9 cellular contexts compared by ENCODE assay signal in genomic region chr12:124920353-124920935, GRCh38. TPM values are rescaled to one million over a fixed set of nuclear protein-coding genes. Genes with fewer than 3 reads are reported as not detected.
DNase-seq lines count a peak whose midpoint lies in the region; ATAC-seq, FAIRE-seq and TF ChIP-seq lines count a peak whose summit lies in the region.
"Had no signal": no experiment of that assay in that cellular context is flagged by ENCODE, and none has a peak within 500 bp of the region (broad histone marks: within the 10 kb centered on the region; RNA-seq: fewer than 3 reads in every experiment).

No MANE protein-coding gene starts in this region.

- H3K27me3 Mint-ChIP-seq in activated CD4-positive, alpha-beta memory T cell treated with anti-CD3 and anti-CD28 coated beads, Interleukin-2, amount 10 ng/mL, durations not matched to agents 7 days and 5 days: no peaks in the 10 kb centered on the region

- H4K20me1 ChIP-seq in keratinocyte (ENCODE audit: control insufficient read depth, extremely low read depth, insufficient read depth, low read length): no peaks in the 10 kb centered on the region

- H3K79me2 ChIP-seq in keratinocyte (ENCODE audit: control insufficient read depth, insufficient read depth, low read length): peaks cover 6% of the 10 kb centered on the region

- no peaks in the 10 kb centered on the region for H3K9me3 Mint-ChIP-seq in activated CD4-positive, alpha-beta memory T cell treated with anti-CD3 and anti-CD28 coated beads, Interleukin-2, amount 10 ng/mL, durations not matched to agents 7 days and 5 days

- H3K36me3 ChIP-seq in HUES48 (ENCODE audit: control insufficient read depth, insufficient read depth, low read length) (no peaks in the 10 kb centered on the region), keratinocyte (ENCODE audit: control insufficient read depth in 2 of 2, extremely low read depth in 1 of 2, insufficient read depth in 2 of 2, low read length in 2 of 2) (no peaks in the 10 kb centered on the region), stomach (no peaks in the 10 kb centered on the region)

- H3K27me3 ChIP-seq in HUES48 (ENCODE audit: control insufficient read depth, insufficient read depth, low read length): no peaks in the 10 kb centered on the region
- H3K27me3 ChIP-seq in keratinocyte (ENCODE audit: control insufficient read depth, extremely low read depth, insufficient read depth, low read length): no peaks in the 10 kb centered on the region
- no peaks in the 10 kb centered on the region for H3K27me3 ChIP-seq in stomach

- intact Hi-C loops in stomach (cut with DNase I; ENCODE audit: low total_unique reads): no loop called here
- intact Hi-C loops in head of caudate nucleus (cut with DNase I): no loop called here

- no peak overlapping the region for H2AFZ ChIP-seq in keratinocyte (ENCODE audit: control insufficient read depth, low read length)

- dilution Hi-C loops in keratinocyte (cut with MboI; ENCODE audit: extremely low pct_ligation_motif_present, low sequenced_read_pairs): no loop called here

- H3K36me3 Mint-ChIP-seq in activated CD4-positive, alpha-beta memory T cell treated with anti-CD3 and anti-CD28 coated beads, Interleukin-2, amount 10 ng/mL, durations not matched to agents 7 days and 5 days (ENCODE audit: low read depth): peaks cover 3% of the 10 kb centered on the region

- TF ChIP-seq CTCF in keratinocyte (optimal IDR thresholded peaks at IDR 0.05 in 1 of 3, IDR thresholded peaks at IDR 0.05 in 1 of 3, conservative IDR thresholded peaks at IDR 0.05 in 1 of 3; ENCODE audit: extremely low read depth in 1 of 3, insufficient read depth in 2 of 3, low read length in 3 of 3): no peak
- TF ChIP-seq CTCF in stomach (IDR thresholded peaks at IDR 0.05): no peak

- peak overlapping the region; percentile 99 for H3K27ac Mint-ChIP-seq in activated CD4-positive, alpha-beta memory T cell treated with anti-CD3 and anti-CD28 coated beads, Interleukin-2, amount 10 ng/mL, durations not matched to agents 7 days and 5 days

- H3K4me3 ChIP-seq in HUES48 (ENCODE audit: low read depth, low read length) (peak overlapping the region; percentile 51), keratinocyte (ENCODE audit: control insufficient read depth in 2 of 3, extremely low read depth in 1 of 3, insufficient read depth in 2 of 3, low read depth in 1 of 3, low read length in 3 of 3) (no peak overlapping the region), stomach (no peak overlapping the region)

- H3K9me3 ChIP-seq in HUES48 (ENCODE audit: control insufficient read depth, insufficient read depth, low read length) (no peaks in the 10 kb centered on the region), keratinocyte (ENCODE audit: control insufficient read depth, low read depth, low read length) (no peaks in the 10 kb centered on the region), stomach (no peaks in the 10 kb centered on the region)

- H3K27ac ChIP-seq in HUES48 (ENCODE audit: low read depth, low read length) (peak overlapping the region; percentile 90), keratinocyte (ENCODE audit: control insufficient read depth, insufficient read depth, low read length) (peak overlapping the region; percentile 100), stomach (peak overlapping the region; percentile 9 to 100 (median 100))

- H3K4me2 ChIP-seq in keratinocyte (ENCODE audit: control insufficient read depth, extremely low read depth, insufficient read depth, low read depth, low read length): peak overlapping the region; percentile 78

- POLR2A ChIA-PET in activated CD4-positive, alpha-beta memory T cell treated with anti-CD3 and anti-CD28 coated beads, Interleukin-2, amount 10 ng/mL, durations not matched to agents 7 days and 5 days (lab: Charles Lee): interaction anchor here (1.2 to 11.2 kb wide), 8 partner anchors 5 to 1307 kb away, joined by 3 to 462 read pairs (median 16); partner anchors contain the start of gene BRI3BP

- H3K9me1 ChIP-seq in keratinocyte (ENCODE audit: control insufficient read depth, extremely low read depth, insufficient read depth, low read length): no peaks in the 10 kb centered on the region

- TF ChIP-seq POLR2A in stomach (IDR thresholded peaks at IDR 0.05): no peak

- DNase-seq in activated CD4-positive, alpha-beta memory T cell treated with anti-CD3 and anti-CD28 coated beads, Interleukin-2, amount 10 ng/mL, durations not matched to agents 7 days and 5 days: no peak
- DNase-seq in keratinocyte (ENCODE audit: low read depth, low spot score) (no peak), stomach (no peak), D341Med (ENCODE audit: low spot score) (no peak), head of caudate nucleus (no peak), NOMO-1 (lab: John Stamatoyannopoulos, UW; ENCODE audit: unreplicated experiment in 2 of 2) (no peak)

- CTCF ChIA-PET in activated CD4-positive, alpha-beta memory T cell treated with anti-CD3 and anti-CD28 coated beads, Interleukin-2, amount 10 ng/mL, durations not matched to agents 7 days and 5 days (lab: Charles Lee): interaction anchor here (2.6 to 12.2 kb wide), 3 partner anchors 10 to 18 kb away, joined by 10 to 286 read pairs (median 64); no protein-coding TSS in a partner anchor

- no peak for FAIRE-seq in keratinocyte (lab: Jason Lieb, UNC)
- FAIRE-seq: endometrium had no signal

- no peak for TF ChIP-seq EP300 in stomach (IDR thresholded peaks at IDR 0.05)

- WGBS in stomach, 5 donors: 80 to 92% (median 86%) methylated on average over 4 of the region's 4 CpGs

- peaks cover 68% of the 10 kb centered on the region for H3K4me1 Mint-ChIP-seq in activated CD4-positive, alpha-beta memory T cell treated with anti-CD3 and anti-CD28 coated beads, Interleukin-2, amount 10 ng/mL, durations not matched to agents 7 days and 5 days

- H3K4me3 Mint-ChIP-seq in activated CD4-positive, alpha-beta memory T cell treated with anti-CD3 and anti-CD28 coated beads, Interleukin-2, amount 10 ng/mL, durations not matched to agents 7 days and 5 days: peak overlapping the region; percentile 100

- H3K4me1 ChIP-seq in HUES48 (ENCODE audit: control insufficient read depth, insufficient read depth, low read length) (peaks cover 60% of the 10 kb centered on the region), keratinocyte (ENCODE audit: control insufficient read depth, extremely low read depth, insufficient read depth, low read length) (peaks cover 66% of the 10 kb centered on the region), stomach (peaks cover 38 to 80% (median 55%) of the 10 kb centered on the region in 4 donors)

- ATAC-seq in GM18511 (IDR thresholded peaks at IDR 0.05; ENCODE audit: unreplicated experiment): no peak

- H3K9ac ChIP-seq in HUES48 (ENCODE audit: low read depth, low read length) (peak overlapping the region; percentile 16), keratinocyte (ENCODE audit: control insufficient read depth, extremely low read depth, insufficient read depth, low read length) (peak overlapping the region; percentile 100)

RNA-seq across cellular contexts. Expression of gene UBC, which starts 6.0 kb away (rescaled TPM):
- 1,000 to 10,000 TPM; 1,545 to 1,580 TPM for total RNA-seq in activated CD4-positive, alpha-beta memory T cell treated with anti-CD3 and anti-CD28 coated beads, Interleukin-2, amount 10 ng/mL, durations not matched to agents 7 days and 5 days
- polyA plus RNA-seq in keratinocyte (2,363 to 3,215 TPM (median 2,781 TPM) in 3 replicates), stomach (1,000 to 10,000 TPM in 1 of 3 donors, 100 to 1,000 TPM in 2; 875 to 1,080 (median 957) TPM)
- polyA plus RNA-seq in keratinocyte (2011; ENCODE audit: low read depth): 909 TPM
- 2,585 and 2,764 TPM in 2 replicates for polyA plus RNA-seq in keratinocyte (2011; cell fraction: cytosol; rRNA removed)
- polyA plus RNA-seq in keratinocyte (2011; cell fraction: nucleus; rRNA removed): 2,878 and 3,470 TPM in 2 replicates
- 1,598 and 2,691 TPM in 2 replicates for polyA plus RNA-seq in keratinocyte (2012; ENCODE audit: low replicate concordance)
- 1,499 to 2,738 TPM (median 1,537 TPM) in 3 replicates for polyA minus RNA-seq in keratinocyte
- polyA minus RNA-seq in keratinocyte (2011; cell fraction: cytosol; rRNA and poly(A)+ RNA removed): 715 TPM
- polyA minus RNA-seq in keratinocyte (2011; cell fraction: nucleus; rRNA and poly(A)+ RNA removed): 471 and 865 TPM in 2 replicates
- 1,000 to 10,000 TPM in 3 of 5 donors, 100 to 1,000 TPM in 2; 409 to 1,431 (median 1,065) TPM for total RNA-seq in stomach

RNA-seq across cellular contexts. Expression of gene SCARB1, which starts 56.8 kb away (rescaled TPM):
- 1 to 10 TPM; 4.3 to 5.8 TPM for total RNA-seq in activated CD4-positive, alpha-beta memory T cell treated with anti-CD3 and anti-CD28 coated beads, Interleukin-2, amount 10 ng/mL, durations not matched to agents 7 days and 5 days
- polyA plus RNA-seq in keratinocyte: 40.9 to 80.6 TPM (median 41.4 TPM) in 3 replicates
- polyA plus RNA-seq in keratinocyte (2011; ENCODE audit: low read depth): 5.5 TPM
- 47.5 and 76.4 TPM in 2 replicates for polyA plus RNA-seq in keratinocyte (2011; cell fraction: cytosol; rRNA removed)
- 160 and 185 TPM in 2 replicates for polyA plus RNA-seq in keratinocyte (2011; cell fraction: nucleus; rRNA removed)
- polyA plus RNA-seq in keratinocyte (2012; ENCODE audit: low replicate concordance): 27.4 and 72.2 TPM in 2 replicates
- 74.8 to 159 TPM (median 78.2 TPM) in 3 replicates for polyA minus RNA-seq in keratinocyte
- polyA minus RNA-seq in keratinocyte (2011; cell fraction: cytosol; rRNA and poly(A)+ RNA removed): 76.9 TPM
- polyA minus RNA-seq in keratinocyte (2011; cell fraction: nucleus; rRNA and poly(A)+ RNA removed): 131 and 159 TPM in 2 replicates
- 10 to 100 TPM in 2 of 5 donors, 1 to 10 TPM in 3; 2.9 to 63.7 (median 8.3) TPM for total RNA-seq in stomach
- 10 to 100 TPM in 1 of 3 donors, 1 to 10 TPM in 2; 6.7 to 19.4 (median 9.3) TPM for polyA plus RNA-seq in stomach
